ENCODE assay signal across 30 cellular contexts in genomic region chr1:221747840-221748239, GRCh38.
"Had no signal": no experiment of that assay in that cellular context is flagged by ENCODE, and none has a peak within 500 bp of the region (broad histone marks: within the 10 kb centered on the region; RNA-seq: fewer than 3 reads in every experiment).

No MANE protein-coding gene starts in this region.

- ATAC-seq: effector memory CD8-positive, alpha-beta T cell; gastrocnemius medialis; left colon; pancreas; upper lobe of right lung; WTC11 had no signal

- H3K27ac Mint-ChIP-seq: activated CD4-positive, alpha-beta memory T cell treated with anti-CD3 and anti-CD28 coated beads, Interleukin-2, amount 10 ng/mL, durations not matched to agents 7 days and 5 days; activated CD4-positive, alpha-beta T cell treated with anti-CD3 and anti-CD28 coated beads, Interleukin-2, amount 10 ng/mL, durations not matched to agents 7 days and 5 days; activated naive CD4-positive, alpha-beta T cell treated with anti-CD3 and anti-CD28 coated beads, Interleukin-2, amount 10 ng/mL, durations not matched to agents 7 days and 5 days; activated T-cell treated with anti-CD3 and anti-CD28 coated beads, Interleukin-2, amount 50 U/mL, for 24 hours; mesothelial cell of epicardium; WTC11 had no signal

- DNase-seq: activated CD4-positive, alpha-beta memory T cell treated with anti-CD3 and anti-CD28 coated beads, Interleukin-2, amount 10 ng/mL, durations not matched to agents 7 days and 5 days; activated CD4-positive, alpha-beta T cell treated with anti-CD3 and anti-CD28 coated beads for 1 hour; activated CD4-positive, alpha-beta T cell treated with anti-CD3 and anti-CD28 coated beads, Interleukin-2, amount 10 ng/mL, durations not matched to agents 7 days and 5 days; activated CD8-positive, alpha-beta memory T cell treated with anti-CD3 and anti-CD28 coated beads, Interleukin-2, amount 50 U/mL, for 48 hours; activated gamma-delta T cell; activated naive CD4-positive, alpha-beta T cell treated with anti-CD3 and anti-CD28 coated beads, Interleukin-2, amount 10 ng/mL, durations not matched to agents 7 days and 5 days; activated T-cell treated with anti-CD3 and anti-CD28 coated beads, Interleukin-2, amount 50 U/mL, for 24 hours; amygdala; caudate nucleus; cortex of kidney; effector memory CD8-positive, alpha-beta T cell; erythroblast; gastrocnemius medialis; hippocampal formation; kidney; left colon; mammary epithelial cell; naive B cell; nucleus accumbens; pancreas; sigmoid colon; small intestine; stimulated activated CD4-positive, alpha-beta T cell treated with anti-CD3 and anti-CD28 coated beads, Interleukin-4, amount 100 ng/mL, for 24 hours; stimulated activated naive CD4-positive, alpha-beta T cell; tibial artery; upper lobe of right lung had no signal

- H3K27me3 Mint-ChIP-seq: activated CD4-positive, alpha-beta memory T cell treated with anti-CD3 and anti-CD28 coated beads, Interleukin-2, amount 10 ng/mL, durations not matched to agents 7 days and 5 days; activated CD4-positive, alpha-beta T cell treated with anti-CD3 and anti-CD28 coated beads, Interleukin-2, amount 10 ng/mL, durations not matched to agents 7 days and 5 days; activated naive CD4-positive, alpha-beta T cell treated with anti-CD3 and anti-CD28 coated beads, Interleukin-2, amount 10 ng/mL, durations not matched to agents 7 days and 5 days; activated T-cell treated with anti-CD3 and anti-CD28 coated beads, Interleukin-2, amount 50 U/mL, for 24 hours; effector memory CD8-positive, alpha-beta T cell; naive B cell had no signal

- H3K27ac ChIP-seq: gastrocnemius medialis, pancreas, prostate gland, sigmoid colon, suprapubic skin, tibial artery, upper lobe of right lung had no signal

- H3K4me3 Mint-ChIP-seq: activated CD4-positive, alpha-beta memory T cell treated with anti-CD3 and anti-CD28 coated beads, Interleukin-2, amount 10 ng/mL, durations not matched to agents 7 days and 5 days; activated CD4-positive, alpha-beta T cell treated with anti-CD3 and anti-CD28 coated beads, Interleukin-2, amount 10 ng/mL, durations not matched to agents 7 days and 5 days; activated naive CD4-positive, alpha-beta T cell treated with anti-CD3 and anti-CD28 coated beads, Interleukin-2, amount 10 ng/mL, durations not matched to agents 7 days and 5 days; activated T-cell treated with anti-CD3 and anti-CD28 coated beads, Interleukin-2, amount 50 U/mL, for 24 hours; effector memory CD8-positive, alpha-beta T cell; mesothelial cell of epicardium; naive B cell; WTC11 had no signal

- H3K36me3 ChIP-seq: gastrocnemius medialis, pancreas, prostate gland, sigmoid colon, suprapubic skin, tibial artery, upper lobe of right lung had no signal

- H3K4me3 ChIP-seq: gastrocnemius medialis, pancreas, prostate gland, sigmoid colon, suprapubic skin, tibial artery, upper lobe of right lung had no signal

- H3K9me3 Mint-ChIP-seq: activated T-cell treated with anti-CD3 and anti-CD28 coated beads, Interleukin-2, amount 50 U/mL, for 24 hours; effector memory CD8-positive, alpha-beta T cell; mesothelial cell of epicardium; naive B cell; WTC11 had no signal

- H3K9me3 ChIP-seq: gastrocnemius medialis, pancreas, prostate gland, sigmoid colon, suprapubic skin, tibial artery, upper lobe of right lung had no signal

- H3K4me1 ChIP-seq: pancreas, prostate gland had no signal

- H3K36me3 Mint-ChIP-seq: mesothelial cell of epicardium, naive B cell, WTC11 had no signal

- FAIRE-seq: kidney, pancreas, small intestine had no signal
